Comparison of ENCODE assay signal across 2 cellular contexts in the genomic region with DNA sequence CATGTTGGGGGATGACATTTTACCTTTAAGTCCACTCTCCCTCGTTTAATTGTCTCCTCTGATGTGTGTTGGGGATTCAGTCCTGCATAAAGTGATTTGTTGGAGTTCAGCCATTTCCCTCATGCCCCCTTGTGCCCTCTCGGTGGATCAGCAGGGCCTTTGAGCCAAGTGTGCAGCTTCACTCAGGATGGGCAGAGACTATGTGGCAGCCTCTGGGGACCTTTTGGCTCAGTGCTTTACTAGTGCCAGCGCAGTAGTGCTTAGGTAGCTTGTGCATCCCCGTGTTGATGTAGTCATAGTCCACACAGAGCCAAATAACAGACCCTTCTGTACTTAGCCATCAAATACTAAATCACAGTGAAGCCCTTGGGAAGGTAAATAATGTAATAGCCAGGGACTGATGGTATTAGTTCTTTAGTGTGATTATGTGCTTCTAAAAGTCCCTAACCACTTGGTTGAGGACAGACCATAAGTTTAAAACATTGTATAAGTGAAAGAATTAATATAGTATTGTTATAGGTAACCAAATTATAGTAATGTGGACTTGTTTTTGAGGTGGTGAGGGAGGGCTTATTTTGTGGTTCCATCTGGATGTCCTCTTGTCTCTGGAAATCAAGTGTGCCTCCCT.
TF ChIP-seq lines count a peak whose summit lies in the region.

No MANE protein-coding gene starts in this region.

TF ChIP-seq in A549, 52 proteins besides CTCF, POLR2A, EP300 and RAD21:
- TF ChIP-seq USF2 (IDR thresholded peaks at IDR 0.05) = no peak

TF ChIP-seq in H1, 55 proteins besides CTCF, POLR2A, EP300 and RAD21:
- TF ChIP-seq NRF1 (IDR thresholded peaks at IDR 0.05; ENCODE audit: low read depth, low read length) (no peak), POLR2AphosphoS5 (IDR thresholded peaks at IDR 0.05; ENCODE audit: low read depth, low read length) (0 out of 2 replicates have a peak, but pooled peaks have one; percentile 50)
